Comparison of ENCODE assay signal across 22 cellular contexts in the genomic region with DNA sequence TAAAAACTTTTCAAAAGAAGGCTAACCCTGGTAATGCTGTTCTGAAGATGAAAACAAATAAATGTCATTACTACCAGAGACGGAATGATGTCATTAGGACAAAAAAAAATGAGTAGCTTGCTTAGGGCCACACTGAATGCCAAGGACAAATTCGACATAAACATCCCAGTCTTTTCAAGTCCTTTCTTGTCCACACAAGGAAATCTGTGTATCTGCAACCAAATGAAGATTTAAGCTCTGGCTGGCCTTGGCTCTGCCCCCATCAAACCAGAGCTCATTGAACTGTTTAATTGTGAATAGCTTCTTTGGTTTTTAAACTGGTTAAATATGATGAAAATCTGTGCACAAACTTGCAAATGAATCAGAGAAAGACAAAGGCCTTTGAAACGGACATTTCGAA.
DNase-seq lines count a peak whose midpoint lies in the region; ATAC-seq, FAIRE-seq and TF ChIP-seq lines count a peak whose summit lies in the region.
"Had no signal": no experiment of that assay in that cellular context is flagged by ENCODE, and none has a peak within 500 bp of the region (broad histone marks: within the 10 kb centered on the region; RNA-seq: fewer than 3 reads in every experiment).

No MANE protein-coding gene starts in this region.

- no peak overlapping the region for H3K4me3 Mint-ChIP-seq in MCF 10A (ENCODE audit: unreplicated experiment)
- H3K4me3 Mint-ChIP-seq in progenitor cell of endocrine pancreas (ENCODE audit: low read depth): no peak overlapping the region
- H3K4me3 Mint-ChIP-seq: CD8-positive, alpha-beta T cell; IgD-negative memory B cell had no signal

- TF ChIP-seq CTCF in mammary epithelial cell (conservative IDR thresholded peaks at IDR 0.05 in 1 of 2, IDR thresholded peaks at IDR 0.05 in 1 of 2; ENCODE audit: extremely low read depth in 1 of 2, insufficient read depth in 1 of 2, low read depth in 1 of 2, low read length in 2 of 2): no peak
- no peak for TF ChIP-seq CTCF in MCF 10A (IDR thresholded peaks at IDR 0.05; ENCODE audit: unreplicated experiment)
- no peak for TF ChIP-seq CTCF in keratinocyte (optimal IDR thresholded peaks at IDR 0.05 in 1 of 3, IDR thresholded peaks at IDR 0.05 in 1 of 3, conservative IDR thresholded peaks at IDR 0.05 in 1 of 3; ENCODE audit: extremely low read depth in 1 of 3, insufficient read depth in 2 of 3, low read length in 3 of 3)
- no peak for TF ChIP-seq CTCF in progenitor cell of endocrine pancreas (IDR thresholded peaks at IDR 0.05; ENCODE audit: unreplicated experiment)

- H3K27me3 Mint-ChIP-seq in MCF 10A (ENCODE audit: insufficient read depth, unreplicated experiment) (no peaks in the 10 kb centered on the region), progenitor cell of endocrine pancreas (no peaks in the 10 kb centered on the region)
- H3K27me3 Mint-ChIP-seq: IgD-negative memory B cell had no signal

- H3K36me3 ChIP-seq in mammary epithelial cell (ENCODE audit: insufficient read depth, low read length) (no peaks in the 10 kb centered on the region), keratinocyte (ENCODE audit: control insufficient read depth in 2 of 2, extremely low read depth in 1 of 2, insufficient read depth in 2 of 2, low read length in 2 of 2) (no peaks in the 10 kb centered on the region)

- no peak overlapping the region for H3K4me2 ChIP-seq in mammary epithelial cell (ENCODE audit: insufficient read depth, low read depth, low read length)
- H3K4me2 ChIP-seq in keratinocyte (ENCODE audit: control insufficient read depth, extremely low read depth, insufficient read depth, low read depth, low read length): no peak overlapping the region

- dilution Hi-C loops in mammary epithelial cell (cut with HindIII; ENCODE audit: low sequenced_read_pairs) (no loop called here), keratinocyte (cut with MboI; ENCODE audit: extremely low pct_ligation_motif_present, low sequenced_read_pairs) (no loop called here)

- H4K20me1 ChIP-seq in mammary epithelial cell (ENCODE audit: insufficient read depth, low read length) (no peaks in the 10 kb centered on the region), keratinocyte (ENCODE audit: control insufficient read depth, extremely low read depth, insufficient read depth, low read length) (no peaks in the 10 kb centered on the region)

- peak overlapping the region; percentile 71 for H2AFZ ChIP-seq in mammary epithelial cell (ENCODE audit: low read depth, low read length)
- peak overlapping the region; percentile 33 for H2AFZ ChIP-seq in keratinocyte (ENCODE audit: control insufficient read depth, low read length)

- no peaks in the 10 kb centered on the region for H3K9me1 ChIP-seq in keratinocyte (ENCODE audit: control insufficient read depth, extremely low read depth, insufficient read depth, low read length)

- POLR2A ChIA-PET in MCF 10A (lab: Yijun Ruan, JAX): interaction anchor here (0.7 to 1.0 kb wide), 2 partner anchors 12 to 16 kb away, joined by 3 read pairs; no protein-coding TSS in a partner anchor

- H3K9ac ChIP-seq in mammary epithelial cell (ENCODE audit: insufficient read depth, low read length): no peak overlapping the region
- no peak overlapping the region for H3K9ac ChIP-seq in keratinocyte (ENCODE audit: control insufficient read depth, extremely low read depth, insufficient read depth, low read length)

- H3K27ac Mint-ChIP-seq in MCF 10A (ENCODE audit: low read depth, unreplicated experiment) (no peak overlapping the region), progenitor cell of endocrine pancreas (no peak overlapping the region)
- H3K27ac Mint-ChIP-seq: CD8-positive, alpha-beta T cell; IgD-negative memory B cell had no signal

- H3K4me1 Mint-ChIP-seq in MCF 10A (ENCODE audit: insufficient read depth, unreplicated experiment): peaks cover 6% of the 10 kb centered on the region
- peaks cover 2% of the 10 kb centered on the region for H3K4me1 Mint-ChIP-seq in progenitor cell of endocrine pancreas (ENCODE audit: low read depth)

- intact Hi-C loops in mammary epithelial cell (cut with micrococcal nuclease) (loop anchor here (5.0 kb wide), 1 partner anchor 591 kb away; a partner anchor contains a TSS), MCF 10A (cut with micrococcal nuclease) (no loop called here)

- H3K9me3 ChIP-seq in mammary epithelial cell (replicated peaks; ENCODE audit: insufficient read depth, low read length) (peaks cover 2% of the 10 kb centered on the region), keratinocyte (ENCODE audit: control insufficient read depth, low read depth, low read length) (no peaks in the 10 kb centered on the region)

- H3K27ac ChIP-seq in mammary epithelial cell (ENCODE audit: insufficient read depth, low read depth, low read length) (no peak overlapping the region), keratinocyte (ENCODE audit: control insufficient read depth, insufficient read depth, low read length) (no peak overlapping the region)
- H3K27ac ChIP-seq: 22Rv1 had no signal

- DNase-seq in mammary epithelial cell (peak; percentile 12), MCF 10A (ENCODE audit: unreplicated experiment) (no peak), keratinocyte (ENCODE audit: low read depth, low spot score) (no peak), pons (ENCODE audit: low spot score) (peak; percentile 16), retina (no peak), progenitor cell of endocrine pancreas (ENCODE audit: low spot score, unreplicated experiment) (no peak), NCI-H187 treated with DMSO at 0.1 percent for 48 hours (lab: John Stamatoyannopoulos, UW) (no peak)
- DNase-seq: ACHN; C1 segment of cervical spinal cord; CD8-positive, alpha-beta T cell; DMS153; H7; NCI-H1417 treated with DMSO at 0.1 percent for 48 hours; NCI-H187; NCI-H2107; NCI-H446 treated with DMSO at 0.1 percent for 48 hours; NCI-H526 treated with DMSO at 0.1 percent for 48 hours; Right ventricle myocardium superior had no signal

- no peaks in the 10 kb centered on the region for H3K36me3 Mint-ChIP-seq in MCF 10A (ENCODE audit: insufficient read depth, unreplicated experiment)
- no peaks in the 10 kb centered on the region for H3K36me3 Mint-ChIP-seq in progenitor cell of endocrine pancreas (ENCODE audit: insufficient read depth)
- H3K36me3 Mint-ChIP-seq: CD8-positive, alpha-beta T cell had no signal

- H3K4me3 ChIP-seq in mammary epithelial cell (replicated peaks in 1 of 3; ENCODE audit: insufficient read depth in 1 of 3, low read depth in 2 of 3, low read length in 3 of 3): no peak overlapping the region
- no peak overlapping the region for H3K4me3 ChIP-seq in keratinocyte (ENCODE audit: control insufficient read depth in 2 of 3, extremely low read depth in 1 of 3, insufficient read depth in 2 of 3, low read depth in 1 of 3, low read length in 3 of 3)

- no peak for ATAC-seq in GM21526 (IDR thresholded peaks at IDR 0.05; ENCODE audit: low FRiP score, unreplicated experiment)
- ATAC-seq: CD8-positive, alpha-beta T cell had no signal

- in situ Hi-C loops in mammary epithelial cell (cut with MboI; ENCODE audit: low sequenced_read_pairs in 2 of 2): no loop called here

- peak; percentile 43 for FAIRE-seq in keratinocyte (lab: Jason Lieb, UNC)
- FAIRE-seq: GM12891 had no signal

- H3K4me1 ChIP-seq in mammary epithelial cell (ENCODE audit: insufficient read depth, low read length) (no peaks in the 10 kb centered on the region), keratinocyte (ENCODE audit: control insufficient read depth, extremely low read depth, insufficient read depth, low read length) (no peaks in the 10 kb centered on the region)

- H3K79me2 ChIP-seq in mammary epithelial cell (ENCODE audit: insufficient read depth, low read length) (no peaks in the 10 kb centered on the region), keratinocyte (ENCODE audit: control insufficient read depth, insufficient read depth, low read length) (no peaks in the 10 kb centered on the region)

- peaks cover 9% of the 10 kb centered on the region for H3K9me3 Mint-ChIP-seq in MCF 10A (ENCODE audit: unreplicated experiment)
- peaks cover 17% of the 10 kb centered on the region for H3K9me3 Mint-ChIP-seq in progenitor cell of endocrine pancreas (ENCODE audit: low read depth)

- CTCF ChIA-PET in mammary epithelial cell (lab: Charles Lee; ENCODE audit: low non-redundant PET) (no interaction called here), MCF 10A (lab: Yijun Ruan, JAX) (no interaction called here)

- 10% methylated on average over 4 of the region's 4 CpGs for WGBS in mammary epithelial cell (ENCODE audit: low coverage, missing lambda C conversion rate)

- H3K27me3 ChIP-seq in mammary epithelial cell (ENCODE audit: insufficient read depth, low read length): no peaks in the 10 kb centered on the region
- H3K27me3 ChIP-seq in keratinocyte (ENCODE audit: control insufficient read depth, extremely low read depth, insufficient read depth, low read length): no peaks in the 10 kb centered on the region

- BruUV-seq in mammary epithelial cell (replicated peaks; lab: Mats Ljungman, UMichigan): no TSS peak
- no TSS peak for BruUV-seq in MCF 10A (replicated peaks; lab: Mats Ljungman, UMichigan)

Comparison
In these comparisons a context has a peak if more than half of its experiments do, and no peak if none do; other contexts are left out.
1. DNase-seq: peak in mammary epithelial cell (single experiment) and pons (single experiment); none in MCF 10A (single experiment), keratinocyte (single experiment), retina (single experiment), progenitor cell of endocrine pancreas (single experiment) and NCI-H187 treated with DMSO at 0.1 percent for 48 hours (single experiment).